ENCODE assay signal across 8 cellular contexts in genomic region chr9:137534256-137535119, GRCh38. TPM values are rescaled to one million over a fixed set of nuclear protein-coding genes. Genes with fewer than 3 reads are reported as not detected.
DNase-seq lines count a peak whose midpoint lies in the region; ATAC-seq and TF ChIP-seq lines count a peak whose summit lies in the region.

No MANE protein-coding gene starts in this region.

- BruUV-seq in Calu3 (replicated peaks; lab: Mats Ljungman, UMichigan) = no TSS peak

- H3K9me3 Mint-ChIP-seq in Calu3 (ENCODE audit: low read depth, unreplicated experiment) = no peaks in the 10 kb centered on the region
- H3K9me3 Mint-ChIP-seq in activated naive CD4-positive, alpha-beta T cell treated with anti-CD3 and anti-CD28 coated beads, Interleukin-2, amount 50 U/mL, for 72 hours = peaks cover 5% of the 10 kb centered on the region in 2 donors

- TF ChIP-seq CTCF in Calu3 (IDR thresholded peaks at IDR 0.05; ENCODE audit: unreplicated experiment) (peak; percentile 37), heart right ventricle (IDR thresholded peaks at IDR 0.05) (peak; percentile 16 to 73 (median 60)), sigmoid colon (IDR thresholded peaks at IDR 0.05) (peak; percentile 30 to 71 (median 56))

- CTCF ChIA-PET in Calu3 (lab: Charles Lee) = interaction anchor here (0.6 to 1.0 kb wide), 6 partner anchors 12 to 599 kb away, joined by 3 to 9 read pairs (median 4); partner anchors contain the start of genes EXD3, NOXA1 and PNPLA7

- H3K27me3 ChIP-seq in heart right ventricle = no peaks in the 10 kb centered on the region
- no peaks in the 10 kb centered on the region for H3K27me3 ChIP-seq in sigmoid colon

- no peak for TF ChIP-seq EP300 in sigmoid colon (IDR thresholded peaks at IDR 0.05)

- peaks cover 9% of the 10 kb centered on the region for H3K4me1 Mint-ChIP-seq in Calu3 (ENCODE audit: low read depth, unreplicated experiment)

- DNase-seq in Calu3 (peak; percentile 35), HCEC 1CT (peak; percentile 72), NCI-H69 (lab: John Stamatoyannopoulos, UW) (peak; percentile 86), heart right ventricle (no peak), sigmoid colon (no peak)
- DNase-seq in activated naive CD4-positive, alpha-beta T cell treated with anti-CD3 and anti-CD28 coated beads, Interleukin-2, amount 50 U/mL, for 72 hours (ENCODE audit: low spot score in 2 of 2) = peak in 1 of 2 donors; percentile 28

- peaks cover 0 to 4% (median 0%) of the 10 kb centered on the region in 11 donors for H3K9me3 ChIP-seq in heart right ventricle
- no peaks in the 10 kb centered on the region for H3K9me3 ChIP-seq in sigmoid colon

- no peak overlapping the region for H3K4me3 ChIP-seq in heart right ventricle
- H3K4me3 ChIP-seq in sigmoid colon = no peak overlapping the region

- 56 to 59% methylated on average over 19 of the region's 19 CpGs for WGBS in heart right ventricle, 2 donors
- 38 to 43% methylated on average over 19 of the region's 19 CpGs for WGBS in sigmoid colon, 2 donors

- TF ChIP-seq POLR2A in sigmoid colon (IDR thresholded peaks at IDR 0.05) = no peak

- H3K27me3 Mint-ChIP-seq in Calu3 (ENCODE audit: unreplicated experiment) = no peaks in the 10 kb centered on the region

- intact Hi-C loops in Calu3 (cut with micrococcal nuclease; ENCODE audit: unreplicated experiment) = no loop called here
- intact Hi-C loops in heart right ventricle (cut with DNase I) = no loop called here
- intact Hi-C loops in sigmoid colon (cut with DNase I) = no loop called here

- H3K27ac ChIP-seq in heart right ventricle = no peak overlapping the region
- no peak overlapping the region for H3K27ac ChIP-seq in sigmoid colon

- peak overlapping the region; percentile 50 for H3K4me3 Mint-ChIP-seq in Calu3 (ENCODE audit: low read depth, unreplicated experiment)

- H3K36me3 ChIP-seq in heart right ventricle (peaks cover 0 to 19% (median 0%) of the 10 kb centered on the region in 9 donors), sigmoid colon (peaks cover 0 to 8% (median 0%) of the 10 kb centered on the region in 4 donors)

- peaks cover 4% of the 10 kb centered on the region for H3K36me3 Mint-ChIP-seq in Calu3 (ENCODE audit: insufficient read depth, unreplicated experiment)
- H3K36me3 Mint-ChIP-seq in activated naive CD4-positive, alpha-beta T cell treated with anti-CD3 and anti-CD28 coated beads, Interleukin-2, amount 50 U/mL, for 72 hours = peaks cover 5 to 7% of the 10 kb centered on the region in 2 donors

- H3K4me1 ChIP-seq in heart right ventricle (peaks cover 0 to 10% (median 7%) of the 10 kb centered on the region in 9 donors), sigmoid colon (peaks cover 0 to 14% (median 11%) of the 10 kb centered on the region in 4 donors)

- peak; percentile 68 to 76 for ATAC-seq in activated naive CD4-positive, alpha-beta T cell treated with anti-CD3 and anti-CD28 coated beads, Interleukin-2, amount 50 U/mL, for 72 hours
- peak; percentile 42 to 74 (median 62) for ATAC-seq in heart right ventricle
- no peak for ATAC-seq in HG03457 (IDR thresholded peaks at IDR 0.05; ENCODE audit: unreplicated experiment)
- ATAC-seq in HG02571 (IDR thresholded peaks at IDR 0.05; ENCODE audit: unreplicated experiment) = no peak

- no peak overlapping the region for H3K27ac Mint-ChIP-seq in Calu3 (ENCODE audit: unreplicated experiment)
- H3K27ac Mint-ChIP-seq in activated naive CD4-positive, alpha-beta T cell treated with anti-CD3 and anti-CD28 coated beads, Interleukin-2, amount 50 U/mL, for 72 hours = peak overlapping the region; percentile 29 to 47

RNA-seq across cellular contexts. Expression of gene PNPLA7, which starts 15.7 kb away (rescaled TPM):
- 1.8 and 3.6 TPM in 2 replicates for total RNA-seq in Calu3 (2022)
- 1 to 10 TPM; 3.7 to 4.4 TPM for total RNA-seq in activated naive CD4-positive, alpha-beta T cell treated with anti-CD3 and anti-CD28 coated beads, Interleukin-2, amount 50 U/mL, for 72 hours
- total RNA-seq in heart right ventricle = 10 to 100 TPM in 5 of 10 donors, 1 to 10 TPM in 5; 6.6 to 13.0 (median 9.4) TPM
- 10 to 100 TPM in 1 of 2 donors, under 1 TPM in 1; 0.83 to 22.6 TPM for polyA plus RNA-seq in heart right ventricle
- 10 to 100 TPM in 1 of 4 donors, 1 to 10 TPM in 3; 4.3 to 12.2 (median 8.9) TPM for total RNA-seq in sigmoid colon
- 1 to 10 TPM; 1.8 to 9.5 (median 1.8) TPM for polyA plus RNA-seq in sigmoid colon

RNA-seq across cellular contexts. Expression of gene MRPL41, which starts 17.2 kb away (rescaled TPM):
- total RNA-seq in Calu3 (2022) (27.6 and 31.1 TPM in 2 replicates), heart right ventricle (100 to 1,000 TPM; 133 to 348 (median 203) TPM), sigmoid colon (10 to 100 TPM; 38.5 to 73.1 (median 57.9) TPM)
- total RNA-seq in activated naive CD4-positive, alpha-beta T cell treated with anti-CD3 and anti-CD28 coated beads, Interleukin-2, amount 50 U/mL, for 72 hours = 10 to 100 TPM; 21.2 to 31.6 TPM
- polyA plus RNA-seq in heart right ventricle (1,000 to 10,000 TPM in 1 of 2 donors, 100 to 1,000 TPM in 1; 317 to 1,052 TPM), sigmoid colon (100 to 1,000 TPM in 2 of 3 donors, 10 to 100 TPM in 1; 95.2 to 162 (median 132) TPM)

RNA-seq across cellular contexts. Expression of gene DPH7, which starts 44.2 kb away (rescaled TPM):
- 29.7 and 30.2 TPM in 2 replicates for total RNA-seq in Calu3 (2022)
- total RNA-seq in activated naive CD4-positive, alpha-beta T cell treated with anti-CD3 and anti-CD28 coated beads, Interleukin-2, amount 50 U/mL, for 72 hours = 10 to 100 TPM; 30.1 to 64.7 TPM
- 10 to 100 TPM; 11.7 to 20.3 (median 17.8) TPM for total RNA-seq in heart right ventricle
- 10 to 100 TPM; 16.8 to 51.4 TPM for polyA plus RNA-seq in heart right ventricle
- 10 to 100 TPM; 28.5 to 43.6 (median 29.0) TPM for total RNA-seq in sigmoid colon
- polyA plus RNA-seq in sigmoid colon = 10 to 100 TPM in 2 of 3 donors, 1 to 10 TPM in 1; 6.5 to 29.0 (median 10.2) TPM

RNA-seq across cellular contexts. Expression of gene ZMYND19, which starts 55.8 kb away (rescaled TPM):
- total RNA-seq in Calu3 (2022) (30.0 and 31.7 TPM in 2 replicates), heart right ventricle (10 to 100 TPM in 3 of 10 donors, 1 to 10 TPM in 7; 8.0 to 14.3 (median 8.9) TPM), sigmoid colon (10 to 100 TPM in 2 of 4 donors, 1 to 10 TPM in 2; 7.2 to 13.0 (median 10.0) TPM)
- 10 to 100 TPM; 32.9 to 63.5 TPM for total RNA-seq in activated naive CD4-positive, alpha-beta T cell treated with anti-CD3 and anti-CD28 coated beads, Interleukin-2, amount 50 U/mL, for 72 hours
- polyA plus RNA-seq in heart right ventricle (10 to 100 TPM; 13.9 to 22.3 TPM), sigmoid colon (10 to 100 TPM in 1 of 3 donors, 1 to 10 TPM in 2; 5.4 to 17.8 (median 9.0) TPM)

Comparison
In these comparisons a context has a peak if more than half of its experiments do, and no peak if none do; other contexts are left out.
1. DNase-seq: peak in Calu3 (single experiment), HCEC 1CT (single experiment) and NCI-H69 (single experiment); none in heart right ventricle (0 of 2) and sigmoid colon (single experiment).
2. ATAC-seq: peak in activated naive CD4-positive, alpha-beta T cell treated with anti-CD3 and anti-CD28 coated beads, Interleukin-2, amount 50 U/mL, for 72 hours (2 of 2) and heart right ventricle (8 of 8); none in HG03457 (single experiment) and HG02571 (single experiment).
3. Peak in every context shown above with its lines, with median percentiles within 50 percentile points of each other: CTCF ChIP-seq.